8 cellular contexts compared by ENCODE assay signal in the genomic region with DNA sequence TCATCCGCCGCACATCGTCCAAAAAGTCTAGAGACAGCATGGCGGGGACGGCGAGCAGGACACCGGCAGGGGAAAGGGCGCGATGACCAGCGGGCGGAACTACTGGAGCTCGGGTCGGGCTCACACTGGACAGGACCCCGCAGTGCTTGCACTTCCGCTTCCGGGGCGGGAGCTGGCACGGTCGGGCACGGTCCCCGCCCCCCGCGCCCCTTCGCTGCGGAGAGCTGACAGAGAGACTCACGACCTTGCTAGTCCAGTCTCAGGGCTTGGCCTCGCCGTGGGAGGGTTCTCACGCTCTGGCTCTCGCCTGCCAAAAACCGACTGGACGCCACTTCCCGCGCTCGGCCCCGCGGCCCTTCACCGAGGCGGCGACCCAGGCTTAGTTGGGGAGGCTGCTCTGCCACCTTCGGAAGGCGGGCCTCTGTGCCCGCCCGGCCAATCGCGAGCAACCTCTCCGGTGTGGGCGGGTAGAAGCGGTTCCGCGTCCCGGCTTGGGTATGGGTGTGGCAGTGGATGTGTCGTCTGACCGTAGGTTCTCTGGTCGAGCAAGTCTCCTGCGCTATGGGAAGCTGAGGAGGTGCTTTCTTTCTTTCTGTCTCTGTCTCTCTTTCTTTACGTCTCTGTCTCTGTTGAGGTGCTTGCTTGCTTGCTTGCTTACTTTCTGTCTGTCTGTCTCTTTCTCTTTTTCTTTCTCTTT.
DNase-seq lines count a peak whose midpoint lies in the region; ATAC-seq and FAIRE-seq lines count a peak whose summit lies in the region.

A gene (minus strand): TSS at position 104 of the 697 bp plus-strand sequence. CDS start 64 bp downstream, at position 40.

- peaks cover 37% of the 10 kb centered on the region for H3K4me1 Mint-ChIP-seq in central memory CD8-positive, alpha-beta T cell

- peak within 1 kb of the TSS; percentile 95 for H3K4me3 Mint-ChIP-seq in central memory CD8-positive, alpha-beta T cell

- H3K27ac Mint-ChIP-seq in central memory CD8-positive, alpha-beta T cell (ENCODE audit: low read depth) = peak within 1 kb of the TSS; percentile 95

- peak; percentile 95 for ATAC-seq in GM19023 (IDR thresholded peaks at IDR 0.05; ENCODE audit: unreplicated experiment)
- peak; percentile 92 for ATAC-seq in HG03280 (IDR thresholded peaks at IDR 0.05; ENCODE audit: unreplicated experiment)
- ATAC-seq in central memory CD8-positive, alpha-beta T cell (replicated peaks; ENCODE audit: extremely low read depth, poor library complexity, severe bottlenecking) = peak; percentile 96

- no peaks in the 10 kb centered on the region for H3K27me3 Mint-ChIP-seq in central memory CD8-positive, alpha-beta T cell

- peaks cover 19% of the 10 kb centered on the region for H3K36me3 Mint-ChIP-seq in central memory CD8-positive, alpha-beta T cell (ENCODE audit: insufficient read depth)

- H3K9me3 Mint-ChIP-seq in central memory CD8-positive, alpha-beta T cell = no peaks in the 10 kb centered on the region

- peak; percentile 13 for FAIRE-seq in islet of Langerhans (lab: Jason Lieb, UNC)

- DNase-seq in AG08396 (ENCODE audit: low spot score) (peak; percentile 96), NCI-H345 treated with DMSO at 0.1 percent for 48 hours (lab: John Stamatoyannopoulos, UW; ENCODE audit: unreplicated experiment) (peak; percentile 64)
- peak; percentile 85 for DNase-seq in activated CD4-positive, CD25-positive, alpha-beta regulatory T cell treated with anti-CD3 and anti-CD28 coated beads, Interleukin-2, amount 50 U/mL, for 16 hours (ENCODE audit: low read depth, low spot score)
- peak; percentile 85 for DNase-seq in central memory CD8-positive, alpha-beta T cell (ENCODE audit: low spot score in 2 of 2)
- peak; percentile 88 for DNase-seq in stimulated activated CD4-positive, alpha-beta T cell treated with anti-CD3 and anti-CD28 coated beads, Interleukin-12 subunit alpha, Interleukin-12 subunit beta, amount 100 ng/mL, for 4 hours

Comparison
In these comparisons a context has a peak if more than half of its experiments do, and no peak if none do; other contexts are left out.
1. Peak in every context shown above with its lines: DNase-seq and ATAC-seq.